In genomic region chr2:203484266-203485112, GRCh38 we compare ENCODE assay signal across 8 cellular contexts.
DNase-seq lines count a peak whose midpoint lies in the region; ATAC-seq and TF ChIP-seq lines count a peak whose summit lies in the region.

No MANE protein-coding gene starts in this region.

- no peak overlapping the region for H3K4me2 ChIP-seq in DOHH2 (ENCODE audit: low read length)

- 0 out of 2 replicates have a peak, but pooled peaks cover 2% of the 10 kb centered on the region for H3K27me3 ChIP-seq in DOHH2 (ENCODE audit: control insufficient read depth, low read length)

- H3F3A ChIP-seq in DOHH2 (ENCODE audit: control insufficient read depth, insufficient read depth): no peaks in the 10 kb centered on the region

- H3K4me3 ChIP-seq in DOHH2 (ENCODE audit: low read length): no peak overlapping the region

- no peaks in the 10 kb centered on the region for H3K9me3 ChIP-seq in DOHH2 (ENCODE audit: control insufficient read depth, insufficient read depth, low read length)

- no peaks in the 10 kb centered on the region for H4K20me1 ChIP-seq in DOHH2 (ENCODE audit: control insufficient read depth, insufficient read depth, low read depth, low read length)

- peak; percentile 74 for TF ChIP-seq CTCF in DOHH2 (IDR thresholded peaks at IDR 0.05; ENCODE audit: low read depth, low read length, poor library complexity, severe bottlenecking)

- H3K79me2 ChIP-seq in DOHH2 (ENCODE audit: control insufficient read depth, low read length): no peaks in the 10 kb centered on the region

- H3K36me3 ChIP-seq in DOHH2 (ENCODE audit: control insufficient read depth, low read length): no peaks in the 10 kb centered on the region

- peak; percentile 64 for ATAC-seq in GM21619 (IDR thresholded peaks at IDR 0.05; ENCODE audit: unreplicated experiment)

- H3K9me2 ChIP-seq in DOHH2 (replicated peaks; ENCODE audit: control insufficient read depth, low read length): no peaks in the 10 kb centered on the region

- H3K27ac ChIP-seq in DOHH2 (ENCODE audit: low read depth, low read length): no peak overlapping the region

- H3K4me1 ChIP-seq in DOHH2 (ENCODE audit: control insufficient read depth, low read length): peaks cover 4% of the 10 kb centered on the region; the same call in 1 of the 2 replicates

- DNase-seq in NCI-H524 (lab: John Stamatoyannopoulos, UW) (peak; percentile 50 to 78), activated T-cell treated with anti-CD3 and anti-CD28 coated beads for 1 hour (ENCODE audit: low read depth) (peak; percentile 31), fibroblast of peridontal ligament (ENCODE audit: extremely low read depth) (peak; percentile 66), pons (ENCODE audit: low spot score) (peak; percentile 65), hepatic stellate cell (ENCODE audit: low spot score) (no peak), AG08396 (ENCODE audit: low spot score) (no peak)

Comparison
In these comparisons a context has a peak if more than half of its experiments do, and no peak if none do; other contexts are left out.
1. DNase-seq: peak in NCI-H524 (2 of 2), activated T-cell treated with anti-CD3 and anti-CD28 coated beads for 1 hour (single experiment), fibroblast of peridontal ligament (single experiment) and pons (single experiment); none in hepatic stellate cell (single experiment) and AG08396 (single experiment).